10 cellular contexts compared by ENCODE assay signal in the genomic region with DNA sequence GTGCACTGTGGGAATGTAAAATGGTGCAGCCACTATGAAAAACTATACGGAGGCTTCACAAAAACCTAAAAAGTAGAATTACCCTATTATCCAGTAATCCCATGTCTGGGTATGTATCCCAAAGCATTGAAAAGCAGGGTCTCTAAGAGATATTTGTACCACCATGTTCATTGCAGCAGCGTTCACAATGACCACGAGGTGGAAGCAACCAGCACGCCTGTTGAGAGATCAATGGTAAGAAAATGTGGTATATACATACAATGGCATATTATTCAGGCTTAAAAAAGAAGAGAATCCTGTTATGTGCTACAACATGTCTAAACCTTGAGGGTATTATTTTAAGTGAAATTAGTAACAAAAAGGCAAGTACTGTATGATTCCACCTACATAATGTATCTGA. TPM values are rescaled to one million over a fixed set of nuclear protein-coding genes. Genes with fewer than 3 reads are reported as not detected.
DNase-seq lines count a peak whose midpoint lies in the region; ATAC-seq, FAIRE-seq and TF ChIP-seq lines count a peak whose summit lies in the region.
"Had no signal": no experiment of that assay in that cellular context is flagged by ENCODE, and none has a peak within 500 bp of the region (broad histone marks: within the 10 kb centered on the region; RNA-seq: fewer than 3 reads in every experiment).

No MANE protein-coding gene starts in this region.

- peaks cover 12% of the 10 kb centered on the region for H3K79me2 ChIP-seq in endothelial cell of umbilical vein (ENCODE audit: control insufficient read depth, insufficient read depth, low read length)

- H3K27ac ChIP-seq in A549 (no peak overlapping the region; a peak in 1 of 6 replicates), endothelial cell of umbilical vein (ENCODE audit: insufficient read depth, low read depth, low read length) (no peak overlapping the region), RWPE1 (no peak overlapping the region)

- no peak; the same call in 2 of the 3 replicates for TF ChIP-seq CTCF in A549 (IDR thresholded peaks at IDR 0.05)
- TF ChIP-seq CTCF in GM12864 (IDR thresholded peaks at IDR 0.05; ENCODE audit: low read depth, low read length, missing control alignments): peak; percentile 55
- TF ChIP-seq CTCF in endothelial cell of umbilical vein (IDR thresholded peaks at IDR 0.05; ENCODE audit: extremely low read depth in 1 of 2, insufficient read depth in 1 of 2, low read depth in 1 of 2, low read length in 2 of 2): no peak
- no peak for TF ChIP-seq CTCF in RWPE1 (conservative IDR thresholded peaks at IDR 0.05; ENCODE audit: low read depth)

- H3K9me3 ChIP-seq in A549 (no peaks in the 10 kb centered on the region), endothelial cell of umbilical vein (replicated peaks; ENCODE audit: control insufficient read depth, insufficient read depth, low read length) (no peaks in the 10 kb centered on the region)

- no peaks in the 10 kb centered on the region for H3K27me3 ChIP-seq in endothelial cell of umbilical vein (ENCODE audit: control insufficient read depth in 2 of 2, insufficient read depth in 2 of 2, low read length in 2 of 2)

- H3K4me3 ChIP-seq in A549 (no peak overlapping the region), GM12864 (ENCODE audit: low read depth, low read length) (peak overlapping the region; percentile 95), endothelial cell of umbilical vein (replicated peaks in 1 of 3; ENCODE audit: insufficient read depth in 1 of 3, low read depth in 1 of 3, low read length in 3 of 3) (no peak overlapping the region)

- dilution Hi-C loops in endothelial cell of umbilical vein (cut with MboI; ENCODE audit: extremely low pct_ligation_motif_present, low sequenced_read_pairs): no loop called here

- FAIRE-seq in A549 (lab: Jason Lieb, UNC) (no peak), endothelial cell of umbilical vein (lab: Jason Lieb, UNC) (no peak)

- TF ChIP-seq POLR2A in A549 (IDR thresholded peaks at IDR 0.05; ENCODE audit: low read length) (no peak), endothelial cell of umbilical vein (IDR thresholded peaks at IDR 0.05; ENCODE audit: low read depth, low read length) (no peak)

- CTCF ChIA-PET in A549 (lab: Yijun Ruan, JAX) (interaction anchor here (0.7 to 1.6 kb wide), 3 partner anchors 14 to 604 kb away, joined by 3 read pairs; no protein-coding TSS in a partner anchor), endothelial cell of umbilical vein (lab: Charles Lee) (interaction anchor here (0.7 to 1.9 kb wide), 3 partner anchors 14 to 603 kb away, joined by 4 read pairs; a partner anchor contains a TSS), RWPE1 (lab: Yijun Ruan, JAX) (interaction anchor here (0.5 to 0.6 kb wide), 2 partner anchors 37 to 922 kb away, joined by 3 to 4 read pairs; no protein-coding TSS in a partner anchor)

- intact Hi-C loops in endothelial cell of umbilical vein (cut with micrococcal nuclease): no loop called here

- H3K4me1 ChIP-seq in A549 (peaks cover 17% of the 10 kb centered on the region), endothelial cell of umbilical vein (ENCODE audit: control insufficient read depth, extremely low read depth, insufficient read depth, low read length) (peaks cover 12% of the 10 kb centered on the region)

- ATAC-seq in A549 (peak in 1 of 2 experiments; percentile 19; a peak in 3 of 6 replicates), GM19395 (IDR thresholded peaks at IDR 0.05; ENCODE audit: unreplicated experiment) (no peak)

- BruUV-seq in endothelial cell of umbilical vein (replicated peaks; lab: Mats Ljungman, UMichigan): no TSS peak

- H3K9me1 ChIP-seq in endothelial cell of umbilical vein (replicated peaks; ENCODE audit: control insufficient read depth, extremely low read depth, insufficient read depth, low read length): no peaks in the 10 kb centered on the region

- H4K20me1 ChIP-seq in endothelial cell of umbilical vein (replicated peaks; ENCODE audit: control insufficient read depth, extremely low read depth, insufficient read depth, low read length): no peaks in the 10 kb centered on the region

- peak in 1 of 2 experiments; percentile 29 for DNase-seq in A549 (ENCODE audit: low read depth in 1 of 2, low spot score in 1 of 2)
- no peak for DNase-seq in GM12864 (ENCODE audit: low read depth)
- DNase-seq in RPMI7951 (ENCODE audit: low read depth): peak; percentile 31
- DNase-seq in endothelial cell of umbilical vein (ENCODE audit: low read depth, low spot score): no peak
- no peak for DNase-seq in OCI-M2 (lab: John Stamatoyannopoulos, UW; ENCODE audit: unreplicated experiment)
- no peak for DNase-seq in RWPE1 (ENCODE audit: low spot score)
- no peak for DNase-seq in NCI-H2196 (lab: John Stamatoyannopoulos, UW; ENCODE audit: unreplicated experiment)
- DNase-seq: DMS153, NCI-H1105 treated with DMSO at 0.1 percent for 48 hours had no signal

- H3K9ac ChIP-seq in endothelial cell of umbilical vein (replicated peaks; ENCODE audit: extremely low read depth, insufficient read depth, low read length): no peak overlapping the region

- TF ChIP-seq EP300 in A549 (IDR thresholded peaks at IDR 0.05): no peak

- H3K4me2 ChIP-seq in A549: peak overlapping the region; percentile 79
- no peak overlapping the region for H3K4me2 ChIP-seq in endothelial cell of umbilical vein (ENCODE audit: insufficient read depth, low read length)

- H2AFZ ChIP-seq in endothelial cell of umbilical vein (ENCODE audit: low read depth, low read length): peak overlapping the region; percentile 86

- POLR2A ChIA-PET in A549 (lab: Yijun Ruan, JAX) (no interaction called here), endothelial cell of umbilical vein (lab: Charles Lee) (no interaction called here), RWPE1 (lab: Yijun Ruan, JAX; ENCODE audit: low non-redundant PET) (no interaction called here)

- H3K36me3 ChIP-seq in endothelial cell of umbilical vein (ENCODE audit: control insufficient read depth in 2 of 2, extremely low read depth in 1 of 2, insufficient read depth in 2 of 2, low read length in 2 of 2): no peaks in the 10 kb centered on the region

- 0 out of 5 replicates have a peak, but pooled peaks of 1 of the 2 experiments have one; percentile 9 for TF ChIP-seq RAD21 in A549 (conservative IDR thresholded peaks at IDR 0.05 in 1 of 2, IDR thresholded peaks at IDR 0.05 in 1 of 2)

- WGBS in A549 (ENCODE audit: missing lambda C conversion rate): 48% methylated on average over 4 of the region's 4 CpGs

TF ChIP-seq in A549, 52 proteins besides CTCF, POLR2A, EP300 and RAD21 (continues in another document):
- no peak for TF ChIP-seq HOXB5 (CRISPR knock-in tag; IDR thresholded peaks at IDR 0.05)

TF ChIP-seq in endothelial cell of umbilical vein, 7 proteins besides CTCF, POLR2A, EP300 and RAD21:
- no peak for TF ChIP-seq GATA2 (IDR thresholded peaks at IDR 0.05; ENCODE audit: insufficient read depth, insufficient read length, low read depth, low read length)
- TF ChIP-seq MYC (IDR thresholded peaks at IDR 0.05; ENCODE audit: low read depth, low read length): no peak
- TF ChIP-seq, protein P1, sequence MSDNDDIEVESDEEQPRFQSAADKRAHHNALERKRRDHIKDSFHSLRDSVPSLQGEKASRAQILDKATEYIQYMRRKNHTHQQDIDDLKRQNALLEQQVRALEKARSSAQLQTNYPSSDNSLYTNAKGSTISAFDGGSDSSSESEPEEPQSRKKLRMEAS (IDR thresholded peaks at IDR 0.05; ENCODE audit: insufficient read depth, insufficient read length): no peak
- TF ChIP-seq EZH2 (IDR thresholded peaks at IDR 0.05; ENCODE audit: borderline replicate concordance, low read depth, low read length, severe bottlenecking): no peak
- no peak for TF ChIP-seq JUN (IDR thresholded peaks at IDR 0.05; ENCODE audit: borderline replicate concordance, insufficient read depth, insufficient read length, low read depth)
- TF ChIP-seq POLR2AphosphoS5 (IDR thresholded peaks at IDR 0.05; ENCODE audit: insufficient read depth, low read depth, low read length): no peak
- no peak for TF ChIP-seq FOS (IDR thresholded peaks at IDR 0.05; ENCODE audit: borderline replicate concordance, insufficient read depth, low read length)

RNA-seq across cellular contexts. Expression of a gene that starts 0.9 kb away (rescaled TPM):
- polyA plus RNA-seq in A549 (2011; rRNA removed): 16.6 and 29.5 TPM in 2 replicates
- 21.2 and 24.9 TPM in 2 replicates for polyA plus RNA-seq in A549 (2012; cell fraction: cytosol; rRNA removed)
- polyA plus RNA-seq in A549 (2012; cell fraction: nucleus; rRNA removed): 6.2 and 8.5 TPM in 2 replicates
- polyA plus RNA-seq in A549 (2017; fragmentation: RNase III; extraction: RNeasy Plus Mini Kit Qiagen cat#74134 plus additional on column Dnase treatment): 21.7 to 24.5 TPM (median 24.5 TPM) in 3 replicates
- 11.3 and 18.7 TPM in 2 replicates for polyA minus RNA-seq in A549 (2011; rRNA and poly(A)+ RNA removed)
- 9.3 and 10.8 TPM in 2 replicates for total RNA-seq in RPMI7951 (2014; rRNA removed; shearing (Covaris generic))
- total RNA-seq in endothelial cell of umbilical vein: 17.8 and 18.2 TPM in 2 replicates
- polyA plus RNA-seq in endothelial cell of umbilical vein: 5.1 and 6.1 TPM in 2 replicates
- 12.3 and 12.8 TPM in 2 replicates for polyA plus RNA-seq in endothelial cell of umbilical vein (2011; cell fraction: cytosol; rRNA removed)
- 5.2 and 5.9 TPM in 2 replicates for polyA plus RNA-seq in endothelial cell of umbilical vein (2011; cell fraction: nucleus; rRNA removed)
- 31.0 and 36.3 TPM in 2 replicates for polyA plus RNA-seq in endothelial cell of umbilical vein (2012)
- polyA minus RNA-seq in endothelial cell of umbilical vein: 2.7 and 2.9 TPM in 2 replicates
- polyA minus RNA-seq in endothelial cell of umbilical vein (2011; cell fraction: cytosol; rRNA and poly(A)+ RNA removed): 7.8 TPM
- polyA minus RNA-seq in endothelial cell of umbilical vein (2011; cell fraction: nucleus; rRNA and poly(A)+ RNA removed): 1.9 and 3.3 TPM in 2 replicates

RNA-seq across cellular contexts. Expression of a gene that starts 27.1 kb away (rescaled TPM):
- 14.6 and 17.5 TPM in 2 replicates for polyA plus RNA-seq in A549 (2011; rRNA removed)
- polyA plus RNA-seq in A549 (2012; cell fraction: cytosol; rRNA removed): 2.4 and 2.6 TPM in 2 replicates
- polyA plus RNA-seq in A549 (2012; cell fraction: nucleus; rRNA removed): 1.5 and 2.4 TPM in 2 replicates
- polyA plus RNA-seq in A549 (2017; fragmentation: RNase III; extraction: RNeasy Plus Mini Kit Qiagen cat#74134 plus additional on column Dnase treatment): 13.8 to 16.5 TPM (median 14.8 TPM) in 3 replicates
- polyA minus RNA-seq in A549 (2011; rRNA and poly(A)+ RNA removed): 16.4 and 18.8 TPM in 2 replicates
- total RNA-seq in RPMI7951 (2014; rRNA removed; shearing (Covaris generic)): 10.9 and 13.6 TPM in 2 replicates
- 7.5 and 8.0 TPM in 2 replicates for total RNA-seq in endothelial cell of umbilical vein
- 0.97 and 1.7 TPM in 2 replicates for polyA plus RNA-seq in endothelial cell of umbilical vein
- polyA plus RNA-seq in endothelial cell of umbilical vein (2011; cell fraction: cytosol; rRNA removed): 1.3 TPM in 2 replicates
- polyA plus RNA-seq in endothelial cell of umbilical vein (2011; cell fraction: nucleus; rRNA removed): 1.9 and 2.4 TPM in 2 replicates
- 6.7 and 10.8 TPM in 2 replicates for polyA plus RNA-seq in endothelial cell of umbilical vein (2012)
- 4.9 and 8.9 TPM in 2 replicates for polyA minus RNA-seq in endothelial cell of umbilical vein
- polyA minus RNA-seq in endothelial cell of umbilical vein (2011; cell fraction: cytosol; rRNA and poly(A)+ RNA removed): 6.6 TPM
- polyA minus RNA-seq in endothelial cell of umbilical vein (2011; cell fraction: nucleus; rRNA and poly(A)+ RNA removed): 11.3 and 11.9 TPM in 2 replicates
